Comparison of ENCODE assay signal across 10 cellular contexts in the genomic region with DNA sequence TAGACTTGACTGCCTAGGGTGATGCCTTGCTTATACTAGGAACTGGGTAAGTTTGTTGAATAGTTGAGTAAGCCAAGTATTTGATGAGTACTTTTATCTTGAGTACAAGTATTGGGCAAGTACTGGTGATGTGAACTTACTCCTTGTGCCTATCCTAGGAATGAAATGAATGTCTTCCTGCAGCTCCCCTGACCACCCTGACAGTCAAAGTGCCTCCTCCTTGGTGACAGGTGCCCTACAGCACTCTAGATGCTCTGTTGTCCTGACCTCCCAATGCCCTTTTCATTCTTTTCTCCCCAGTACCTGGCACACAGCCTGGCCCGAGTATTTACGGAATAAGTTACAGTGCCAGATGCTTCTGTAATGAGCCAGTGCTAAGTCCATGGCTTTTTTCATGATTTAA. TPM values are rescaled to one million over a fixed set of nuclear protein-coding genes. Genes with fewer than 3 reads are reported as not detected.
DNase-seq lines count a peak whose midpoint lies in the region; ATAC-seq, FAIRE-seq and TF ChIP-seq lines count a peak whose summit lies in the region.
"Had no signal": no experiment of that assay in that cellular context is flagged by ENCODE, and none has a peak within 500 bp of the region (broad histone marks: within the 10 kb centered on the region; RNA-seq: fewer than 3 reads in every experiment).

No MANE protein-coding gene starts in this region.

- TF ChIP-seq CTCF in esophagus muscularis mucosa (IDR thresholded peaks at IDR 0.05): no peak
- no peak for TF ChIP-seq CTCF in omental fat pad (IDR thresholded peaks at IDR 0.05)

- WGBS in esophagus muscularis mucosa: 32% methylated on average over 2 of the region's 2 CpGs

- H3K4me1 ChIP-seq in esophagus muscularis mucosa: peaks cover 33 to 65% (median 55%) of the 10 kb centered on the region in 4 donors

- ATAC-seq in omental fat pad (ENCODE audit: low FRiP score): peak; percentile 81
- no peak for ATAC-seq in HG03571 (IDR thresholded peaks at IDR 0.05; ENCODE audit: unreplicated experiment)

- H3K36me3 ChIP-seq in esophagus muscularis mucosa: peaks cover under 1 to 42% (median 30%) of the 10 kb centered on the region in 4 donors

- TF ChIP-seq EP300 in esophagus muscularis mucosa (IDR thresholded peaks at IDR 0.05): no peak

- intact Hi-C loops in esophagus muscularis mucosa (cut with DNase I): no loop called here

- H3K9me3 ChIP-seq in esophagus muscularis mucosa: no peaks in the 10 kb centered on the region

- H3K27me3 ChIP-seq in esophagus muscularis mucosa: no peaks in the 10 kb centered on the region

- no peak overlapping the region for H3K4me3 ChIP-seq in esophagus muscularis mucosa

- FAIRE-seq in GM12892 (lab: Jason Lieb, UNC): no peak
- FAIRE-seq: endometrium had no signal

- peak overlapping the region; percentile 52 to 77 (median 72) for H3K27ac ChIP-seq in esophagus muscularis mucosa (replicated peaks in 1 of 4)

- DNase-seq in EH (ENCODE audit: low read depth): peak; percentile 71
- peak; percentile 38 for DNase-seq in NCI-H345 (lab: John Stamatoyannopoulos, UW)
- DNase-seq in esophagus muscularis mucosa (ENCODE audit: extremely low spot score): no peak
- DNase-seq in omental fat pad (ENCODE audit: low spot score): no peak
- no peak for DNase-seq in occipital lobe (lab: John Stamatoyannopoulos, UW)
- no peak for DNase-seq in GM12892 (ENCODE audit: insufficient read length)
- no peak for DNase-seq in NOMO-1 (lab: John Stamatoyannopoulos, UW; ENCODE audit: unreplicated experiment in 2 of 2)
- DNase-seq: MM.1S had no signal

- TF ChIP-seq POLR2A in esophagus muscularis mucosa (IDR thresholded peaks at IDR 0.05; ENCODE audit: low read depth) (no peak), GM12892 (IDR thresholded peaks at IDR 0.05; ENCODE audit: low read depth, low read length) (no peak)

RNA-seq across cellular contexts. Expression of a gene that starts 25.5 kb away (rescaled TPM):
- total RNA-seq in esophagus muscularis mucosa (under 1 TPM in 2 of 4 donors, not detected in 2; 0.17 to 0.29 TPM), omental fat pad (under 1 TPM; 0.56 to 0.95 (median 0.80) TPM), occipital lobe (4.1 TPM)
- not detected for polyA plus RNA-seq in GM12892 (2012; ENCODE audit: missing spikeins)

Comparison
In these comparisons a context has a peak if more than half of its experiments do, and no peak if none do; other contexts are left out.
1. DNase-seq: peak in EH (single experiment) and NCI-H345 (single experiment); none in esophagus muscularis mucosa (single experiment), omental fat pad (single experiment), occipital lobe (single experiment), GM12892 (single experiment) and NOMO-1 (0 of 2).